11 cellular contexts compared by ENCODE assay signal in genomic region chr11:112751312-112751711, GRCh38.
"Had no signal": no experiment of that assay in that cellular context is flagged by ENCODE, and none has a peak within 500 bp of the region (broad histone marks: within the 10 kb centered on the region; RNA-seq: fewer than 3 reads in every experiment).

No MANE protein-coding gene starts in this region.

- H3K4me1 ChIP-seq: esophagus squamous epithelium, neural progenitor cell, parathyroid adenoma, transverse colon had no signal

- DNase-seq: activated CD4-positive, alpha-beta memory T cell treated with anti-CD3 and anti-CD28 coated beads for 36 hours; activated gamma-delta T cell; activated T-cell treated with anti-CD3 and anti-CD28 coated beads, Interleukin-2, amount 50 U/mL, for 4 hours; esophagus squamous epithelium; foreskin fibroblast; retina; small intestine; transverse colon had no signal

- H3K9me3 ChIP-seq: esophagus squamous epithelium, transverse colon had no signal

- H3K27me3 ChIP-seq: neural progenitor cell, transverse colon had no signal

- H3K27ac Mint-ChIP-seq: activated CD4-positive, alpha-beta memory T cell treated with anti-CD3 and anti-CD28 coated beads for 36 hours; activated naive CD8-positive, alpha-beta T cell; neural progenitor cell had no signal

- H3K36me3 Mint-ChIP-seq: activated CD4-positive, alpha-beta memory T cell treated with anti-CD3 and anti-CD28 coated beads for 36 hours; activated naive CD8-positive, alpha-beta T cell; neural progenitor cell had no signal

- H3K4me3 ChIP-seq: esophagus squamous epithelium, neural progenitor cell, transverse colon had no signal

- H3K36me3 ChIP-seq: esophagus squamous epithelium, neural progenitor cell, transverse colon had no signal

- H3K9me3 Mint-ChIP-seq: activated CD4-positive, alpha-beta memory T cell treated with anti-CD3 and anti-CD28 coated beads for 36 hours; activated T-cell treated with anti-CD3 and anti-CD28 coated beads, Interleukin-2, amount 50 U/mL, for 4 hours; neural progenitor cell had no signal

- H3K27me3 Mint-ChIP-seq: activated naive CD8-positive, alpha-beta T cell had no signal

- ATAC-seq: activated T-cell treated with anti-CD3 and anti-CD28 coated beads, Interleukin-2, amount 50 U/mL, for 4 hours had no signal

- H3K27ac ChIP-seq: esophagus squamous epithelium, neural progenitor cell, parathyroid adenoma, transverse colon had no signal

- H3K4me3 Mint-ChIP-seq: activated CD4-positive, alpha-beta memory T cell treated with anti-CD3 and anti-CD28 coated beads for 36 hours; activated naive CD8-positive, alpha-beta T cell; activated T-cell treated with anti-CD3 and anti-CD28 coated beads, Interleukin-2, amount 50 U/mL, for 4 hours; neural progenitor cell had no signal
